In the genomic region with DNA sequence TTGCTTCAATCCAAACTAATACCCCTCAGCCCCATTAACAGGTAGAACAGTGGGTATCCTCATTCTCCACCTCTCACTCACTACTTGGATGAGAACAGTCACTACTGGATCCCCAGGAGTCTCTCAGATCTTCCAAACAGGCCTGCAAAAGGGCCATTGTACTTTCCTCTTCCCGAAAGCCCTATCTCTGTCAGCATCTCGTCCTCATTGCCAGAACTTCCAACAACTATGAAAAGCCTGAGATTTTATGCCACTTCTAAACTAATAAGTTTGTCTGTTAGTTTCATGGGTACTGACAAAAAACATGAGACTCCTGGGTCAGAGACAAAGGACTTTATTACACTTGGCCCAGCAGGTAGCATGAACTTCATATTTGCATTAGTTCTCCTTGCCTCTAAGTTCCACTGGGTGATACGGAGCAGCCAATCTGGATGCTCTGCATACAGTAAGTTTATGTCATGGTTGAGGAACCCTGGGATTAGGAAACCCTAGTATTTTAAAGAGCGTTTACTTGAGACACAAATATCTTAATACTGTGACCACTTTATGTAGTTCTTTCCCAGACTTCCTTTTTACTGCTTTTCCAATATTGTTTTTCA, we compare ENCODE assay signal across 15 cellular contexts. TPM values are rescaled to one million over a fixed set of nuclear protein-coding genes. Genes with fewer than 3 reads are reported as not detected.
DNase-seq lines count a peak whose midpoint lies in the region; ATAC-seq and TF ChIP-seq lines count a peak whose summit lies in the region.
"Had no signal": no experiment of that assay in that cellular context is flagged by ENCODE, and none has a peak within 500 bp of the region (broad histone marks: within the 10 kb centered on the region; RNA-seq: fewer than 3 reads in every experiment).

No MANE protein-coding gene starts in this region.

- POLR2A ChIA-PET in activated naive CD8-positive, alpha-beta T cell treated with anti-CD3 and anti-CD28 coated beads, Interleukin-2, amount 10 ng/mL, durations not matched to agents 7 days and 5 days (lab: Charles Lee): interaction anchor here (0.5 kb wide), 1 partner anchor 28 kb away, joined by 3 read pairs; no protein-coding TSS in a partner anchor

- H3K36me3 ChIP-seq in rectal smooth muscle tissue (ENCODE audit: control insufficient read depth, insufficient read depth, low read length) (no peaks in the 10 kb centered on the region), prostate gland (no peaks in the 10 kb centered on the region)
- H3K36me3 ChIP-seq: adrenal gland, left lung had no signal

- H3K27me3 Mint-ChIP-seq in IgD-negative memory B cell (no peaks in the 10 kb centered on the region), endothelial cell (ENCODE audit: unreplicated experiment) (no peaks in the 10 kb centered on the region)
- H3K27me3 Mint-ChIP-seq in activated naive CD8-positive, alpha-beta T cell treated with anti-CD3 and anti-CD28 coated beads, Interleukin-2, amount 10 ng/mL, durations not matched to agents 7 days and 5 days: no peaks in the 10 kb centered on the region

- H3K4me1 Mint-ChIP-seq in IgD-negative memory B cell: peaks cover 22 to 35% (median 27%) of the 10 kb centered on the region in 3 donors
- peaks cover 23% of the 10 kb centered on the region for H3K4me1 Mint-ChIP-seq in activated naive CD8-positive, alpha-beta T cell treated with anti-CD3 and anti-CD28 coated beads, Interleukin-2, amount 10 ng/mL, durations not matched to agents 7 days and 5 days
- peaks cover 5% of the 10 kb centered on the region for H3K4me1 Mint-ChIP-seq in endothelial cell (ENCODE audit: unreplicated experiment)

- intact Hi-C loops in prostate gland (cut with DNase I): no loop called here

- DNase-seq in activated naive CD8-positive, alpha-beta T cell treated with anti-CD3 and anti-CD28 coated beads, Interleukin-2, amount 10 ng/mL, durations not matched to agents 7 days and 5 days: no peak
- DNase-seq in prostate gland (ENCODE audit: low spot score): no peak
- no peak for DNase-seq in GDM1 (lab: John Stamatoyannopoulos, UW)
- no peak for DNase-seq in endothelial cell (ENCODE audit: low spot score)
- DNase-seq in substantia nigra (lab: John Stamatoyannopoulos, UW): no peak
- DNase-seq: adrenal gland; IMR-90; left lung; NCI-H748 treated with DMSO at 0.1 percent for 48 hours; stimulated activated naive CD4-positive, alpha-beta T cell treated with Interleukin-2 at 50 U/mL for 16 hours had no signal

- ATAC-seq in GM18498 (IDR thresholded peaks at IDR 0.05; ENCODE audit: unreplicated experiment): peak; percentile 22
- no peak for ATAC-seq in activated naive CD8-positive, alpha-beta T cell treated with anti-CD3 and anti-CD28 coated beads, Interleukin-2, amount 10 ng/mL, durations not matched to agents 7 days and 5 days (ENCODE audit: low read depth)
- ATAC-seq: esophagus mucosa had no signal

- H3K4me1 ChIP-seq in rectal smooth muscle tissue (ENCODE audit: control insufficient read depth, insufficient read depth, low read length) (no peaks in the 10 kb centered on the region), prostate gland (replicated peaks) (no peaks in the 10 kb centered on the region)
- H3K4me1 ChIP-seq: adrenal gland had no signal

- H3K27ac Mint-ChIP-seq in IgD-negative memory B cell: peak overlapping the region; percentile 83 to 98 (median 94)
- peak overlapping the region; percentile 94 for H3K27ac Mint-ChIP-seq in activated naive CD8-positive, alpha-beta T cell treated with anti-CD3 and anti-CD28 coated beads, Interleukin-2, amount 10 ng/mL, durations not matched to agents 7 days and 5 days
- H3K27ac Mint-ChIP-seq in endothelial cell (ENCODE audit: unreplicated experiment): no peak overlapping the region

- H3K27ac ChIP-seq in rectal smooth muscle tissue (ENCODE audit: low read depth, low read length): no peak overlapping the region
- H3K27ac ChIP-seq in prostate gland: no peak overlapping the region
- H3K27ac ChIP-seq in substantia nigra (ENCODE audit: low read depth, low read length, poor library complexity, severe bottlenecking): no peak overlapping the region

- H3K4me3 Mint-ChIP-seq in IgD-negative memory B cell (peak overlapping the region; percentile 78 to 92 (median 86)), endothelial cell (ENCODE audit: unreplicated experiment) (no peak overlapping the region)
- H3K4me3 Mint-ChIP-seq in activated naive CD8-positive, alpha-beta T cell treated with anti-CD3 and anti-CD28 coated beads, Interleukin-2, amount 10 ng/mL, durations not matched to agents 7 days and 5 days: peak overlapping the region; percentile 81

- H3K4me3 ChIP-seq in rectal smooth muscle tissue (ENCODE audit: low read length) (peak overlapping the region; percentile 31), prostate gland (no peak overlapping the region)
- H3K4me3 ChIP-seq: left lung, smooth muscle cell had no signal

- H3K27me3 ChIP-seq in rectal smooth muscle tissue (ENCODE audit: control insufficient read depth, insufficient read depth, low read length) (no peaks in the 10 kb centered on the region), prostate gland (replicated peaks; ENCODE audit: insufficient read depth) (no peaks in the 10 kb centered on the region)
- H3K27me3 ChIP-seq: adrenal gland, left lung had no signal

- peaks cover 3% of the 10 kb centered on the region for H3K36me3 Mint-ChIP-seq in IgD-negative memory B cell
- H3K36me3 Mint-ChIP-seq in activated naive CD8-positive, alpha-beta T cell treated with anti-CD3 and anti-CD28 coated beads, Interleukin-2, amount 10 ng/mL, durations not matched to agents 7 days and 5 days: peaks cover 9% of the 10 kb centered on the region
- no peaks in the 10 kb centered on the region for H3K36me3 Mint-ChIP-seq in endothelial cell (ENCODE audit: low read depth, unreplicated experiment)

- no peaks in the 10 kb centered on the region for H3K9me3 ChIP-seq in prostate gland
- H3K9me3 ChIP-seq: adrenal gland, left lung had no signal

- TF ChIP-seq POLR2A in prostate gland (IDR thresholded peaks at IDR 0.05): no peak

- H3K9me3 Mint-ChIP-seq in IgD-negative memory B cell (peaks cover 7 to 18% (median 7%) of the 10 kb centered on the region in 3 donors), endothelial cell (ENCODE audit: unreplicated experiment) (no peaks in the 10 kb centered on the region)
- peaks cover 10% of the 10 kb centered on the region for H3K9me3 Mint-ChIP-seq in activated naive CD8-positive, alpha-beta T cell treated with anti-CD3 and anti-CD28 coated beads, Interleukin-2, amount 10 ng/mL, durations not matched to agents 7 days and 5 days

- H3K9ac ChIP-seq in rectal smooth muscle tissue (ENCODE audit: low read length): no peak overlapping the region

- TF ChIP-seq CTCF in prostate gland (IDR thresholded peaks at IDR 0.05) (no peak), endothelial cell (IDR thresholded peaks at IDR 0.05; ENCODE audit: unreplicated experiment) (no peak)

- 55% methylated on average over 4 of the region's 4 CpGs for WGBS in prostate gland

RNA-seq across cellular contexts. Expression of gene VANGL2, which starts 38.1 kb away (rescaled TPM):
- not detected for polyA plus RNA-seq in IgD-negative memory B cell
- under 1 TPM; 0.06 to 0.34 TPM for total RNA-seq in activated naive CD8-positive, alpha-beta T cell treated with anti-CD3 and anti-CD28 coated beads, Interleukin-2, amount 10 ng/mL, durations not matched to agents 7 days and 5 days
- 10 to 100 TPM in 1 of 2 donors, 1 to 10 TPM in 1; 9.7 to 13.6 TPM for total RNA-seq in prostate gland
- 79.8 TPM for total RNA-seq in endothelial cell (ENCODE audit: unreplicated experiment)

Comparison
In these comparisons a context has a peak if more than half of its experiments do, and no peak if none do; other contexts are left out.
1. RNA of gene VANGL2, which starts 38.1 kb away (total RNA-seq): 79.8 TPM in endothelial cell (single experiment) and 9.7 to 13.6 TPM in prostate gland; 0.06 to 0.34 TPM in activated naive CD8-positive, alpha-beta T cell treated with anti-CD3 and anti-CD28 coated beads, Interleukin-2, amount 10 ng/mL, durations not matched to agents 7 days and 5 days; every median in the first group is over 4 times any median in the second.